In the genomic region with DNA sequence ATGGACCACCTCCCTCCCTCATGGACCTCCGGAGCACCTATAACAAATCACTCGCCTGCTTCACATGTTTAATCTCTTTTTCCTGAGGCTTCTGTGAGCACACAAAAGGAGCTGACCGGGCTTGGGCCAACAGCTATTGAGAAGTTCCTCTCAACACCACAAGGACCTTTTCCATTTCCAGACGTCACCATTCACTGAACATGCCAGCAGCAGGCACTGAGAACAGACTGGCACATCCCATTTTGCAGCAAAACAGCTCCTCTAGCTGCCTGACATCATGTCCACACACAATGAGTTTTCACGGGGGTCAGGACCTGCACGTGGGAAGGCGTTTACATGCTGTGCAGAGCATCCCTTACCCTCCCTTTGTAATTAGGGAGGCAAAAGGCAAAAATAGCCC, we compare ENCODE assay signal across 9 cellular contexts. TPM values are rescaled to one million over a fixed set of nuclear protein-coding genes. Genes with fewer than 3 reads are reported as not detected.
"Had no signal": no experiment of that assay in that cellular context is flagged by ENCODE, and none has a peak within 500 bp of the region (broad histone marks: within the 10 kb centered on the region; RNA-seq: fewer than 3 reads in every experiment).

No MANE protein-coding gene starts in this region.

- H3K4me3 ChIP-seq: GM23338, K562 had no signal

- FAIRE-seq: H1, H54, HTR-8/SVneo, K562 had no signal

- H3K27ac Mint-ChIP-seq: GM23338, H9 had no signal

- DNase-seq: H9, HCEC 1CT, IMR-90 had no signal

- H3K9me3 Mint-ChIP-seq: GM23338, H9 had no signal

- ATAC-seq: GM23338, K562 had no signal

- H3K4me3 Mint-ChIP-seq: GM23338, H9 had no signal

RNA-seq across cellular contexts. Expression of a gene that starts 40.3 kb away (rescaled TPM):
- total RNA-seq: H1, H9, HT-29, IMR-90, K562 had no signal
